In genomic region chr14:35808076-35808657, GRCh38 we compare ENCODE assay signal across 8 cellular contexts. TPM values are rescaled to one million over a fixed set of nuclear protein-coding genes. Genes with fewer than 3 reads are reported as not detected.
DNase-seq lines count a peak whose midpoint lies in the region; ATAC-seq and TF ChIP-seq lines count a peak whose summit lies in the region.

No MANE protein-coding gene starts in this region.

- peaks cover 20% of the 10 kb centered on the region for H3K4me1 ChIP-seq in DOHH2 (ENCODE audit: control insufficient read depth, low read length)
- H3K4me1 ChIP-seq in adipocyte (ENCODE audit: control insufficient read depth, insufficient read depth, low read length) = peaks cover 20% of the 10 kb centered on the region
- peaks cover 14% of the 10 kb centered on the region for H3K4me1 ChIP-seq in smooth muscle cell (ENCODE audit: low read depth)

- H3K79me2 ChIP-seq in DOHH2 (ENCODE audit: control insufficient read depth, low read length) (peaks cover 30% of the 10 kb centered on the region), smooth muscle cell (ENCODE audit: low read depth) (peaks cover 42% of the 10 kb centered on the region)

- H3K9ac ChIP-seq in adipocyte (ENCODE audit: low read length) = peak overlapping the region; percentile 84
- H3K9ac ChIP-seq in smooth muscle cell (ENCODE audit: low read depth) = peak overlapping the region; percentile 79

- H3F3A ChIP-seq in DOHH2 (ENCODE audit: control insufficient read depth, insufficient read depth) (peaks cover 16% of the 10 kb centered on the region), smooth muscle cell (ENCODE audit: low read depth) (peaks cover 5% of the 10 kb centered on the region)

- peak overlapping the region; percentile 93 for H2AFZ ChIP-seq in smooth muscle cell (ENCODE audit: low read depth)

- no peaks in the 10 kb centered on the region for H4K20me1 ChIP-seq in DOHH2 (ENCODE audit: control insufficient read depth, insufficient read depth, low read depth, low read length)
- H4K20me1 ChIP-seq in smooth muscle cell (ENCODE audit: low read depth) = peaks cover 41% of the 10 kb centered on the region

- DNase-seq in NCI-H2029 treated with DMSO at 0.1 percent for 48 hours (lab: John Stamatoyannopoulos, UW) (peak; percentile 95), adipocyte (ENCODE audit: low read depth) (peak; percentile 74), smooth muscle cell (lab: John Stamatoyannopoulos, UW; ENCODE audit: unreplicated experiment) (no peak), SW480 (ENCODE audit: low spot score) (no peak)

- H3K27ac ChIP-seq in DOHH2 (ENCODE audit: low read depth, low read length) (peak overlapping the region; percentile 81), smooth muscle cell (ENCODE audit: low read depth) (peak overlapping the region; percentile 81)

- no peaks in the 10 kb centered on the region for H3K27me3 ChIP-seq in DOHH2 (ENCODE audit: control insufficient read depth, low read length)
- no peaks in the 10 kb centered on the region for H3K27me3 ChIP-seq in adipocyte (replicated peaks; ENCODE audit: control insufficient read depth, insufficient read depth, low read length)
- H3K27me3 ChIP-seq in smooth muscle cell (ENCODE audit: low read depth) = no peaks in the 10 kb centered on the region

- H3K9me3 ChIP-seq in DOHH2 (ENCODE audit: control insufficient read depth, insufficient read depth, low read length) = no peaks in the 10 kb centered on the region
- no peaks in the 10 kb centered on the region for H3K9me3 ChIP-seq in adipocyte (ENCODE audit: control insufficient read depth, low read length)
- no peaks in the 10 kb centered on the region for H3K9me3 ChIP-seq in smooth muscle cell (replicated peaks; ENCODE audit: low read depth)

- TF ChIP-seq CTCF in DOHH2 (IDR thresholded peaks at IDR 0.05; ENCODE audit: low read depth, low read length, poor library complexity, severe bottlenecking) = no peak
- TF ChIP-seq CTCF in smooth muscle cell (IDR thresholded peaks at IDR 0.05; ENCODE audit: borderline replicate concordance, insufficient read depth, poor library complexity, severe bottlenecking) = no peak

- no peaks in the 10 kb centered on the region for H3K9me2 ChIP-seq in DOHH2 (replicated peaks; ENCODE audit: control insufficient read depth, low read length)

- H3K4me2 ChIP-seq in DOHH2 (ENCODE audit: low read length) = peak overlapping the region; percentile 85
- peak overlapping the region; percentile 99 for H3K4me2 ChIP-seq in smooth muscle cell

- ATAC-seq in GM21360 (IDR thresholded peaks at IDR 0.05; ENCODE audit: unreplicated experiment) (no peak), GM21576 (IDR thresholded peaks at IDR 0.05; ENCODE audit: unreplicated experiment) (no peak)

- H3K36me3 ChIP-seq in DOHH2 (ENCODE audit: control insufficient read depth, low read length) = no peaks in the 10 kb centered on the region; the same call in 1 of the 2 replicates
- no peaks in the 10 kb centered on the region for H3K36me3 ChIP-seq in adipocyte (ENCODE audit: control insufficient read depth, insufficient read depth, low read length, severe bottlenecking)
- no peaks in the 10 kb centered on the region for H3K36me3 ChIP-seq in smooth muscle cell (ENCODE audit: low read depth)

- WGBS in smooth muscle cell (ENCODE audit: low lambda C conversion rate) = 4% methylated on average over 14 of the region's 14 CpGs

- H3K4me3 ChIP-seq in DOHH2 (ENCODE audit: low read length) = peak overlapping the region; percentile 96
- H3K4me3 ChIP-seq in adipocyte (ENCODE audit: low read length) = peak overlapping the region; percentile 85
- H3K4me3 ChIP-seq in iPS-11a (ENCODE audit: low read depth, low read length) = peak overlapping the region; percentile 75
- H3K4me3 ChIP-seq in smooth muscle cell = peak overlapping the region; percentile 92

RNA-seq across cellular contexts. Expression of gene RALGAPA1, which starts 0.9 kb away (rescaled TPM):
- 25.4 and 43.5 TPM in 2 replicates for total RNA-seq in smooth muscle cell
- 5.4 and 11.3 TPM in 2 replicates for polyA plus RNA-seq in smooth muscle cell

RNA-seq across cellular contexts. Expression of gene BRMS1L, which starts 18.0 kb away (rescaled TPM):
- 7.3 and 13.4 TPM in 2 replicates for total RNA-seq in smooth muscle cell
- 7.9 and 8.8 TPM in 2 replicates for polyA plus RNA-seq in smooth muscle cell

Comparison
In these comparisons a context has a peak if more than half of its experiments do, and no peak if none do; other contexts are left out.
1. DNase-seq: peak in NCI-H2029 treated with DMSO at 0.1 percent for 48 hours (single experiment) and adipocyte (single experiment); none in smooth muscle cell (single experiment) and SW480 (single experiment).
2. Peak in every context shown above with its lines, with median percentiles within 50 percentile points of each other: H3K4me3 ChIP-seq.